ENCODE assay signal across 21 cellular contexts in the genomic region with DNA sequence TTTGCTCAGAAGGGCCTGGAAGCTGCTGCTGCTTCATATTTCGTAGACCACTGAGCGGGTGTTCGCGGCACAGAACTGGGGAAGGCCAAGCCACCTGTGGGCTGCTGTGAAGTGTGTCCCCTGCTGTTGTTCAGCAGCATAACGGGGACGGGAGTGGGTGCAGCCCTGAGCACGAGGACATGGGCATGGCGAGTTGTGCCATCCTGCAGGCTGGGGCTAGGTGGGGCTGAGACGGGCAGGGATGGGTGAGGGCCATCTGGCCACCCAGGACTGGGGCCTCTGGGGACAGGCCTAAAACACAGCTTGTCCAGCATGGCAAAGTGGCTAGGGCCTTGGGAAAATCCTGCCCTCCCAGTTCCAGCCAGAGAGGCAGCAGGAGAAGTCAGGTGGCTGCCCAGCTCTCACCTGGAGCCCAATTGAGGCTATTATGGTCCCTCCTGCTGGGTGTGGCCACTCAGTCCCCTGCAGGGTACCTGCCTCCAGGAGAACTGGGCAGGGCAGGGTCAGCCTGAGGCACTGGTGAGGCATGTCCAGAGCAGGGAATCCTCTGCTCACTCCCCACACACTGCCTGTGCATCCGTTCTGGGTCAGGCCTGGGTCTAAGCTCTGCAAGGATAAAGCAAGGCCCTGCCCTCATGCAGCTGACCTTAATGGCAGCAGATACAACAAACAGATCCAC. TPM values are rescaled to one million over a fixed set of nuclear protein-coding genes. Genes with fewer than 3 reads are reported as not detected.
"Had no signal": no experiment of that assay in that cellular context is flagged by ENCODE, and none has a peak within 500 bp of the region (broad histone marks: within the 10 kb centered on the region; RNA-seq: fewer than 3 reads in every experiment).

No MANE protein-coding gene starts in this region.

- H3K4me3 Mint-ChIP-seq: activated naive CD4-positive, alpha-beta T cell treated with anti-CD3 and anti-CD28 coated beads for 36 hours; natural killer cell had no signal

- H3K4me3 ChIP-seq: ascending aorta, gastrocnemius medialis, heart left ventricle, tibial nerve had no signal

- H3K27ac ChIP-seq: ascending aorta, gastrocnemius medialis, heart left ventricle, tibial nerve, VCaP had no signal

- H3K36me3 ChIP-seq: ascending aorta, heart left ventricle had no signal

- H3K9me3 ChIP-seq: gastrocnemius medialis had no signal

- H3K27ac Mint-ChIP-seq: activated naive CD4-positive, alpha-beta T cell treated with anti-CD3 and anti-CD28 coated beads for 36 hours; activated T-helper 2 cell treated with anti-CD3 and anti-CD28 coated beads, Interferon-gamma antibody, Interleukin-2, Interleukin-4, amounts not matched to agents 10 μg/mL and 5 μg/mL and 100 μg/mL, durations not matched to agents 14 hours and 24 hours and 36 hours; natural killer cell had no signal

- ATAC-seq: esophagus mucosa; gastrocnemius medialis; natural killer cell; stimulated activated naive CD8-positive, alpha-beta T cell treated with anti-CD3 and anti-CD28 coated beads, Interleukin-15, Interleukin-2, amounts not matched to agents 100 U/mL and 50 U/mL, for 24 hours had no signal

- DNase-seq: activated CD4-positive, alpha-beta T cell treated with anti-CD3 and anti-CD28 coated beads for 1 hour; activated CD4-positive, alpha-beta T cell treated with anti-CD3 and anti-CD28 coated beads, Interleukin-2, amount 50 U/mL, for 4 hours; activated naive CD4-positive, alpha-beta T cell treated with anti-CD3 and anti-CD28 coated beads for 36 hours; activated T-cell treated with anti-CD3 and anti-CD28 coated beads, Interleukin-2, amount 50 U/mL, for 1 hour; cerebellar nuclear complex; effector CD8-positive, alpha-beta T cell; gastrocnemius medialis; kidney glomerular epithelial cell; mesenchymal stem cell; natural killer cell; stimulated activated naive CD8-positive, alpha-beta T cell treated with anti-CD3 and anti-CD28 coated beads, Interleukin-15, Interleukin-2, amounts not matched to agents 100 U/mL and 50 U/mL, for 24 hours; SW 1271; T-helper 2 cell had no signal

- H3K27me3 ChIP-seq: ascending aorta, gastrocnemius medialis, heart left ventricle, tibial nerve had no signal

- H3K4me1 ChIP-seq: ascending aorta, gastrocnemius medialis, heart left ventricle, tibial nerve had no signal

RNA-seq across cellular contexts. Expression of gene CFAP100, which starts 29.5 kb away (rescaled TPM):
- total RNA-seq: activated naive CD4-positive, alpha-beta T cell treated with anti-CD3 and anti-CD28 coated beads for 36 hours; activated T-helper 2 cell treated with anti-CD3 and anti-CD28 coated beads, Interferon-gamma antibody, Interleukin-2, Interleukin-4, amounts not matched to agents 10 μg/mL and 5 μg/mL and 100 μg/mL, durations not matched to agents 14 hours and 24 hours and 36 hours; ascending aorta; esophagus mucosa; gastrocnemius medialis; heart left ventricle; liver; natural killer cell; skeletal muscle tissue had no signal
- polyA plus RNA-seq: heart left ventricle, liver had no signal
